In the genomic region with DNA sequence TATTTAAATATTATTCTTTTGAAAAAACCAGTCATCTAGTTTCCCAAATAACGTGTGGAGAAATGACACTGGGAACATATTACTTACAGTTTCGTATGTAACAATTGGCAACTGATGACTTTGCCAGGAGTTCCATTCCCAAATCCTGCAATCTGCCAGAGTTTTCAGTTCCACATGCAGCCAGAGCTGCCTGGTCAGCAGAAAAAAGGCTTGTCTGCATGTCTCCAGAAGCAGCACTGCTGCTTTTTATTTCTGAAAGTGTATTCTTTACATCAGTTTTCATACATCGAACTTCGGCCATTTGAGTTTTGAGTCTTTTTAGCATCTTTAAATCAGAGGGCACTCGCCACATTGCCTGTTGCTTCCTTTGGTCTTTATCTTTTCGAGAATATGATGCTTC, we compare ENCODE assay signal across 18 cellular contexts.
"Had no signal": no experiment of that assay in that cellular context is flagged by ENCODE, and none has a peak within 500 bp of the region (broad histone marks: within the 10 kb centered on the region; RNA-seq: fewer than 3 reads in every experiment).

No MANE protein-coding gene starts in this region.

- H3K4me3 Mint-ChIP-seq: activated B cell treated with CpG ODN at 0.5 μM for 24 hours; activated CD4-positive, alpha-beta memory T cell treated with anti-CD3 and anti-CD28 coated beads, Interleukin-2, amount 10 ng/mL, durations not matched to agents 7 days and 5 days; activated CD8-positive, alpha-beta memory T cell treated with anti-CD3 and anti-CD28 coated beads, Interleukin-2, amount 10 ng/mL, durations not matched to agents 7 days and 5 days; naive thymus-derived CD8-positive, alpha-beta T cell; stimulated activated naive CD8-positive, alpha-beta T cell treated with anti-CD3 and anti-CD28 coated beads, Interleukin-15, amount 100 ng/mL, for 72 hours; T-helper 2 cell treated with Interferon-gamma antibody and Interleukin-4, amounts not matched to agents 5 μg/mL and 100 μg/mL, for 36 hours had no signal

- H3K4me3 ChIP-seq: coronary artery, prostate gland, thoracic aorta, upper lobe of left lung had no signal

- ATAC-seq: activated CD8-positive, alpha-beta memory T cell treated with anti-CD3 and anti-CD28 coated beads, Interleukin-2, amount 10 ng/mL, durations not matched to agents 7 days and 5 days; naive thymus-derived CD8-positive, alpha-beta T cell; right cardiac atrium; stimulated activated naive CD8-positive, alpha-beta T cell treated with anti-CD3 and anti-CD28 coated beads, Interleukin-15, amount 100 ng/mL, for 72 hours had no signal

- H3K27ac ChIP-seq: brain microvascular endothelial cell, coronary artery, prostate gland, thoracic aorta, upper lobe of left lung had no signal

- H3K9me3 Mint-ChIP-seq: activated B cell treated with CpG ODN at 0.5 μM for 24 hours; activated CD4-positive, alpha-beta memory T cell treated with anti-CD3 and anti-CD28 coated beads, Interleukin-2, amount 10 ng/mL, durations not matched to agents 7 days and 5 days; activated T-helper 2 cell treated with anti-CD3 and anti-CD28 coated beads, Interferon-gamma antibody, Interleukin-2, Interleukin-4, amounts not matched to agents 10 μg/mL and 5 μg/mL and 100 μg/mL, durations not matched to agents 14 hours and 24 hours and 36 hours; naive thymus-derived CD8-positive, alpha-beta T cell; stimulated activated naive CD8-positive, alpha-beta T cell treated with anti-CD3 and anti-CD28 coated beads, Interleukin-15, amount 100 ng/mL, for 72 hours; T-helper 2 cell treated with Interferon-gamma antibody and Interleukin-4, amounts not matched to agents 5 μg/mL and 100 μg/mL, for 36 hours had no signal

- H3K27ac Mint-ChIP-seq: activated CD4-positive, alpha-beta memory T cell treated with anti-CD3 and anti-CD28 coated beads, Interleukin-2, amount 10 ng/mL, durations not matched to agents 7 days and 5 days; activated CD8-positive, alpha-beta memory T cell treated with anti-CD3 and anti-CD28 coated beads, Interleukin-2, amount 10 ng/mL, durations not matched to agents 7 days and 5 days; stimulated activated naive CD8-positive, alpha-beta T cell treated with anti-CD3 and anti-CD28 coated beads, Interleukin-15, amount 100 ng/mL, for 72 hours; T-helper 2 cell treated with Interferon-gamma antibody and Interleukin-4, amounts not matched to agents 5 μg/mL and 100 μg/mL, for 36 hours had no signal

- H3K4me1 Mint-ChIP-seq: activated CD4-positive, alpha-beta memory T cell treated with anti-CD3 and anti-CD28 coated beads, Interleukin-2, amount 10 ng/mL, durations not matched to agents 7 days and 5 days; stimulated activated naive CD8-positive, alpha-beta T cell treated with anti-CD3 and anti-CD28 coated beads, Interleukin-15, amount 100 ng/mL, for 72 hours had no signal

- H3K9me3 ChIP-seq: prostate gland, thoracic aorta, upper lobe of left lung had no signal

- DNase-seq: activated B cell treated with CpG ODN at 0.5 μM for 24 hours; activated CD4-positive, alpha-beta memory T cell treated with anti-CD3 and anti-CD28 coated beads, Interleukin-2, amount 10 ng/mL, durations not matched to agents 7 days and 5 days; activated CD4-positive, alpha-beta T cell treated with anti-CD3 and anti-CD28 coated beads for 4 hours; activated CD8-positive, alpha-beta memory T cell treated with anti-CD3 and anti-CD28 coated beads, Interleukin-2, amount 10 ng/mL, durations not matched to agents 7 days and 5 days; activated naive CD4-positive, alpha-beta T cell treated with anti-CD3 and anti-CD28 coated beads, Interleukin-2, amount 50 U/mL, for 16 hours; activated T-cell treated with anti-CD3 and anti-CD28 coated beads, Interleukin-2, amount 50 U/mL, for 1 hour; aorta; brain microvascular endothelial cell; naive thymus-derived CD8-positive, alpha-beta T cell; right cardiac atrium; stimulated activated CD4-positive, alpha-beta T cell treated with anti-CD3 and anti-CD28 coated beads, Interleukin-2, amount 100 ng/mL, for 24 hours; stimulated activated naive CD8-positive, alpha-beta T cell treated with anti-CD3 and anti-CD28 coated beads, Interleukin-15, amount 100 ng/mL, for 72 hours; upper lobe of left lung had no signal

- H3K36me3 ChIP-seq: prostate gland had no signal

- H3K27me3 ChIP-seq: brain microvascular endothelial cell, upper lobe of left lung had no signal

- H3K27me3 Mint-ChIP-seq: activated B cell treated with CpG ODN at 0.5 μM for 24 hours; activated CD4-positive, alpha-beta memory T cell treated with anti-CD3 and anti-CD28 coated beads, Interleukin-2, amount 10 ng/mL, durations not matched to agents 7 days and 5 days; activated CD8-positive, alpha-beta memory T cell treated with anti-CD3 and anti-CD28 coated beads, Interleukin-2, amount 10 ng/mL, durations not matched to agents 7 days and 5 days; naive thymus-derived CD8-positive, alpha-beta T cell; stimulated activated naive CD8-positive, alpha-beta T cell treated with anti-CD3 and anti-CD28 coated beads, Interleukin-15, amount 100 ng/mL, for 72 hours had no signal

- H3K4me1 ChIP-seq: prostate gland had no signal
